Comparison of ENCODE assay signal across 5 cellular contexts in the genomic region with DNA sequence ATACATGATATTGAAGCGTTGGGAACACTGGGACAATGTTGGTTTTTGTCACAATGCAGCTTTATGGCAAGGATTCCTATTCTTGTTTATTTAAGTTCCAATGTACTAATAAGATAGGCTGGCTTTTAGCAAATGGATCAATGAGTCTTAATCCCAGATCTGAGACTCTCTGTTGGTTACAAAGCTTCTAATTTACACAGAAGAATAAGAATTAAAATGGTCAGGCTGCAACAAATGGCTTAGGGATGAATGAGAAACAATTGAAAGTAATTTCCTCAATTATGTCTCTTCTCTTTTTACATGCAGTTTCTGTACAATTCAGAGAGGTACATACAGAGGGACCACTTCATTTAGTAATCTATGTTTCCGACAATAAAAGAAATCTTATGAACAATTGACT.
"Had no signal": no experiment of that assay in that cellular context is flagged by ENCODE, and none has a peak within 500 bp of the region (broad histone marks: within the 10 kb centered on the region; RNA-seq: fewer than 3 reads in every experiment).

No MANE protein-coding gene starts in this region.

- DNase-seq: H9, HCEC 1CT, KBM-7 had no signal

- ATAC-seq: GM23338, HepG2 had no signal
